In genomic region chr6:168706471-168707177, GRCh38 we compare ENCODE assay signal across 8 cellular contexts.
"Had no signal": no experiment of that assay in that cellular context is flagged by ENCODE, and none has a peak within 500 bp of the region (broad histone marks: within the 10 kb centered on the region; RNA-seq: fewer than 3 reads in every experiment).

No MANE protein-coding gene starts in this region.

- H3K27ac ChIP-seq: HL-60 had no signal

- H2AFZ ChIP-seq: GM23338 had no signal

- H3K4me3 ChIP-seq: GM23338, HAP-1, K562 had no signal

- H3K9me3 Mint-ChIP-seq: GM23338 had no signal

- FAIRE-seq: K562 had no signal

- H3K9me3 ChIP-seq: HAP-1 had no signal

- H3K27ac Mint-ChIP-seq: GM23338, HFFc6 had no signal

- H3K36me3 ChIP-seq: HAP-1 had no signal

- ATAC-seq: GM23338, HCT116, K562 had no signal

- H3K4me3 Mint-ChIP-seq: GM23338, HFFc6 had no signal

- DNase-seq: H7, HFFc6, IMR-90 had no signal

- H3K4me2 ChIP-seq: GM23338 had no signal

- H3K4me1 ChIP-seq: HAP-1 had no signal
